8 cellular contexts compared by ENCODE assay signal in the genomic region with DNA sequence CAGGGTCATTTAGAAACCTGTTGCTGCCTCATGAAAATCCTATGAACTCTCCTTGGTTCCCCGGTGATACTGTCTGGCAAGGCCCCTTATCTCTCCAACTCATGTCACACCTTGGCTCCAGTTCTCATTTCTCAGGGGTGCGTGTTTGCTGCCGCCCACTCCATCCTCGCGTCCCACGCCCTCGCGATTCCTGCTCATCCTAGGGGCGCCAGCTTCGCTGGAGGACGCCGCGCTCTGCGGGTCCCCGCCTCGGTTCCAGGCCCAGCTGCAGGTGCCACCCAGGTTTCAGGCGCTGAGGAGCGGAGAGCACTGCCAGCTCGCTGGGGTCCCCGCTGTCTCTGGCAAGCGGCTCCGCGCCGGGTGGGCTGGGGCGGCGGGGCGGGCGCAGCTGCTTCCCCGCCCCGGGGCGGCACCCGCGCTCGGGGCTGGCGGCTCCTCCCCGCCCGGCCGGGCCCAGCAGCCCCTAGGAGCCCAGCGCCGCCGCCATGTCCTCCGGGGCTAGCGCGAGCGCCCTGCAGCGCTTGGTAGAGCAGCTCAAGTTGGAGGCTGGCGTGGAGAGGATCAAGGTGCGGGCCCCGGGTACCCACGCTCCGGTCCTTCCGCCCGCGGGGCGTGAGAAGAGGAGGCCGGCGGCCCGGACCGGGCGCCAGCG. TPM values are rescaled to one million over a fixed set of nuclear protein-coding genes. Genes with fewer than 3 reads are reported as not detected.
DNase-seq lines count a peak whose midpoint lies in the region; ATAC-seq and TF ChIP-seq lines count a peak whose summit lies in the region.

TSS of gene GNG10 (plus strand) at position 456 of the 652 bp plus-strand sequence. CDS start at position 486, 30 bp downstream.

- no peak for TF ChIP-seq CTCF in Calu3 (IDR thresholded peaks at IDR 0.05; ENCODE audit: unreplicated experiment)

- H2AFZ ChIP-seq in neuron (ENCODE audit: low read depth, low read length): peak within 1 kb of the TSS; percentile 88

- CTCF ChIA-PET in Calu3 (lab: Charles Lee): no interaction called here

- peaks cover 17% of the 10 kb centered on the region for H3K4me1 ChIP-seq in neuron (ENCODE audit: insufficient read depth, low read length)

- no TSS peak for BruUV-seq in Calu3 (replicated peaks; lab: Mats Ljungman, UMichigan)

- no peaks in the 10 kb centered on the region for H3K9me3 ChIP-seq in neuron (ENCODE audit: low read length)

- ATAC-seq in GM19452 (IDR thresholded peaks at IDR 0.05; ENCODE audit: unreplicated experiment): peak; percentile 81
- ATAC-seq in HG03571 (IDR thresholded peaks at IDR 0.05; ENCODE audit: unreplicated experiment): peak; percentile 78

- peak within 1 kb of the TSS; percentile 94 for H3K4me3 Mint-ChIP-seq in Calu3 (ENCODE audit: low read depth, unreplicated experiment)

- H3K27me3 ChIP-seq in neuron (ENCODE audit: insufficient read depth, low read length): no peaks in the 10 kb centered on the region

- peak within 1 kb of the TSS; percentile 78 for H3K4me3 ChIP-seq in neuron (ENCODE audit: low read length)

- peaks cover 12% of the 10 kb centered on the region for H3K36me3 ChIP-seq in neuron (ENCODE audit: insufficient read depth, low read length)

- intact Hi-C loops in Calu3 (cut with micrococcal nuclease; ENCODE audit: unreplicated experiment): no loop called here

- H3K27ac Mint-ChIP-seq in Calu3 (ENCODE audit: unreplicated experiment): peak within 1 kb of the TSS; percentile 53

- DNase-seq in Calu3 (peak; percentile 65), RPMI8226 (peak; percentile 22), activated gamma-delta T cell treated with Interleukin-2 at 50 U/mL for 16 hours (peak; percentile 62), foreskin melanocyte (peak; percentile 29), stromal cell of bone marrow (ENCODE audit: low read depth) (peak; percentile 30)

- H3K4me1 Mint-ChIP-seq in Calu3 (ENCODE audit: low read depth, unreplicated experiment): peaks cover 20% of the 10 kb centered on the region

- peaks cover 25% of the 10 kb centered on the region for H3K36me3 Mint-ChIP-seq in Calu3 (ENCODE audit: insufficient read depth, unreplicated experiment)

- H3K9me3 Mint-ChIP-seq in Calu3 (ENCODE audit: low read depth, unreplicated experiment): no peaks in the 10 kb centered on the region

- H3K27me3 Mint-ChIP-seq in Calu3 (ENCODE audit: unreplicated experiment): no peaks in the 10 kb centered on the region

RNA-seq across cellular contexts. Expression of gene GNG10, which starts in this region (rescaled TPM):
- 17.8 and 21.5 TPM in 2 replicates for total RNA-seq in Calu3 (2022)

Comparison
In these comparisons a context has a peak if more than half of its experiments do, and no peak if none do; other contexts are left out.
1. Peak in every context shown above with its lines: DNase-seq, ATAC-seq and H3K4me3 ChIP-seq.